ENCODE assay signal across 13 cellular contexts in the genomic region with DNA sequence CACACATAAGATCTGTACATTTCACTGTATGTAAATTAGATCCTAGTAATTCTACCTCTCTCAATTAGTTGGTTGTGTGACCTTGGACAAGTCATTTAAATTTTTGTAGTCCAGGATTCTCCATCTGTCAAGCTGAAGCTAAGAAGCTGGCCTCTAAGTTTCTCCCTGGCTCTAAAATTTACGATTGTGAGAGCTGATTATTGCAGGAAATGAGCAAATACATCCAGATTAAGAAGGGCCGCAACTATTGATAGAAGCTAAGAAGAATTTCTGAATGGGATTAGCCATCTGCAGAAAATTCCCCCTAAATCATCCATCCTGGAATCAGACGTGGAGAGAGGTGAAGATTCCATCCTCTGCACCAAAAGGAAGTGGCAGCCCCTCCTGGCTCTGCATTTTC.
"Had no signal": no experiment of that assay in that cellular context is flagged by ENCODE, and none has a peak within 500 bp of the region (broad histone marks: within the 10 kb centered on the region; RNA-seq: fewer than 3 reads in every experiment).

No MANE protein-coding gene starts in this region.

- DNase-seq: activated CD4-positive, CD25-positive, alpha-beta regulatory T cell treated with anti-CD3 and anti-CD28 coated beads, Interleukin-2, amount 50 U/mL, for 72 hours; activated gamma-delta T cell treated with Interleukin-2 at 50 U/mL for 16 hours; amniotic stem cell; foreskin keratinocyte; midbrain; stimulated activated naive B cell treated with anti-CD40 and anti-IgM and Interleukin-4, amounts not matched to agents 10 μg/mL and 1 μg/mL and 100 μg/mL, for 72 hours; T-helper 2 cell; thyroid gland had no signal

- H3K4me3 ChIP-seq: lung, thyroid gland had no signal

- H3K4me3 Mint-ChIP-seq: nephron; stimulated activated naive B cell treated with anti-CD40 and anti-IgM and Interleukin-4, amounts not matched to agents 10 μg/mL and 1 μg/mL and 100 μg/mL, for 72 hours had no signal

- H3K36me3 ChIP-seq: thyroid gland had no signal

- ATAC-seq: sciatic nerve had no signal

- H3K27ac ChIP-seq: foreskin keratinocyte, thyroid gland, VCaP had no signal

- H3K9me3 ChIP-seq: thyroid gland had no signal

- H3K27ac Mint-ChIP-seq: stimulated activated naive B cell treated with anti-CD40 and anti-IgM and Interleukin-4, amounts not matched to agents 10 μg/mL and 1 μg/mL and 100 μg/mL, for 72 hours had no signal

- H3K27me3 ChIP-seq: foreskin keratinocyte, thyroid gland had no signal

- H3K36me3 Mint-ChIP-seq: activated naive CD4-positive, alpha-beta T cell treated with anti-CD3 and anti-CD28 coated beads, Interleukin-2, amount 50 U/mL, for 72 hours; stimulated activated naive B cell treated with anti-CD40 and anti-IgM and Interleukin-4, amounts not matched to agents 10 μg/mL and 1 μg/mL and 100 μg/mL, for 72 hours had no signal

- H3K9me3 Mint-ChIP-seq: nephron; stimulated activated naive B cell treated with anti-CD40 and anti-IgM and Interleukin-4, amounts not matched to agents 10 μg/mL and 1 μg/mL and 100 μg/mL, for 72 hours had no signal
